In the genomic region with DNA sequence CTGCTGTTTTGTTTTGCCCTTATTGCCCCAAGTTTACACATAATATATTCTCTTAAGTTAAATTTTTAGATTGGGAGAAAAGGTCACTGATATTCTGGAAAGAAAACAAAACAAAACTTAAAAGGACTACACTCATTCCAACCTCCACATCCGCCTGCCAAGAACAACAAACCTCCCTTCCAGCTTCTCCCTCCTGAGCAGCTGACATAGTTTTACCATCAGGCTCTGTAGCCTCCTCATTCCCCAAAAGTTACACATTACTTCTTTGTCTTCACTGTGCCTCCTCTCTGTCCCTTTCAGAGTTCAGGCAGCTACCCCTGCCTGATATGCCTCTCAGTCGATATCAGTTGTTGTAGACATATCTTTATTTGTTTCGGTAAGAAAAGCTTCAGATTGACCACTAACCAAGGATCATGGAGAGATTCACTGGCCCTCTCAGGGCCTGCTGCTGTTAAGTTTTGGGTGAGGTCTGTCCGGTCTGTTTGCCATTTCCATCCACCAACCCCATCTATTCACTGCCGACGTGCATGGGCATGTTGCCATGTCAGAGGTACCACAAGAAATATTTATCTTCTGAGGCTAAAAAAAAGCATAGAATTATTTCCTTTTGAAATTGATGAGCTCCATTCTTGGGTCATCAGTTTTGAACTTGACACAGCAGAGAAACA, we compare ENCODE assay signal across 1 cellular context.
TF ChIP-seq lines count a peak whose summit lies in the region.

No MANE protein-coding gene starts in this region.

TF ChIP-seq in endothelial cell of umbilical vein, 7 proteins besides CTCF, POLR2A, EP300 and RAD21:
- no peak for TF ChIP-seq JUN (IDR thresholded peaks at IDR 0.05; ENCODE audit: borderline replicate concordance, insufficient read depth, insufficient read length, low read depth)
- TF ChIP-seq FOS (IDR thresholded peaks at IDR 0.05; ENCODE audit: borderline replicate concordance, insufficient read depth, low read length) = peak; percentile 10
